14 cellular contexts compared by ENCODE assay signal in the genomic region with DNA sequence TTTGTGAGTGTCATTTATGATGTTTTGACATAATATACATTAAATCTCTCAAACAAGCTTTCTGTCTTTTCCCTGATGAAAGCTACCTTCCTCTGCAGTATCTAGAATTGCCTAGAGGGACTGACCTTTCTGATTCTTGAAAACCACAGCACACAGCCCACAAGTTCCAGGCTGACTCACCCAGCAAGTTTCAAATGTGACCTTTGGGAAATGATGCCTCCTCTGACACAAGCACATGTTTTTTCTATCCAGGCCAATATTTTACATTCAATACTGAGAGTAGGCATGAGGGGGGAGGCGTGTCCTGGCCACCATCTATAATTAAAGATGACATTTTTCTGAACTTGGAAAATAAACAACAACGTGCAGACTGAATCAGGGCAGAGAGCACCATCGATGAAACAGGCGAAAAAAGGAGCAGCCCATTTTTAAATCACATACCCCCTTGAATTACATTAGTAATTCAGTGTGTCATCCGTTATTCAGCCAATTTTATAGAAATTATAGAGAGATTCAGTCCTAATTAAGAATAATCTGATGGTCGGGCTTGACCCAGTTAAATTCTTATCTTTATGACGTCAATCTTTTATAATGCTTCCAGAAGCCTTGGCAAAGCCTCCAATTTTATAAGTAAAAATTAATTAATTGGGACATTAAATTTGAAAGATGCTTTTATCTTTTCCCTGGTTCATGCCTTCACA.
A peak's percentile ranks its signal among the peaks of the same experiment; 100 is the strongest.
DNase-seq lines count a peak whose midpoint lies in the region; TF ChIP-seq lines count a peak whose summit lies in the region.
"Had no signal": no experiment of that assay in that cellular context is flagged by ENCODE, and none has a peak within 500 bp of the region (broad histone marks: within the 10 kb centered on the region; RNA-seq: fewer than 3 reads in every experiment).

No MANE protein-coding gene starts in this region.

- H3K27me3 Mint-ChIP-seq in activated T-helper 1 cell treated with anti-CD3 and anti-CD28 coated beads, Interleukin-12 subunit alpha, Interleukin-12 subunit beta, Interleukin-2, Interleukin-4 antibody, amounts not matched to agents 30 ng/mL and 10 ng/mL and 1 ng/mL, durations not matched to agents 14 hours and 24 hours and 36 hours (ENCODE audit: insufficient read depth): peaks cover 2% of the 10 kb centered on the region
- H3K27me3 Mint-ChIP-seq in chondrocyte (ENCODE audit: low read depth): no peaks in the 10 kb centered on the region
- H3K27me3 Mint-ChIP-seq: activated B cell treated with CpG ODN at 0.5 μM for 24 hours had no signal

- no peaks in the 10 kb centered on the region for H3K36me3 Mint-ChIP-seq in activated T-helper 1 cell treated with anti-CD3 and anti-CD28 coated beads, Interleukin-12 subunit alpha, Interleukin-12 subunit beta, Interleukin-2, Interleukin-4 antibody, amounts not matched to agents 30 ng/mL and 10 ng/mL and 1 ng/mL, durations not matched to agents 14 hours and 24 hours and 36 hours (ENCODE audit: low read depth)
- peaks cover 5% of the 10 kb centered on the region for H3K36me3 Mint-ChIP-seq in chondrocyte (ENCODE audit: low read depth)

- H3K9me3 Mint-ChIP-seq in activated T-helper 1 cell treated with anti-CD3 and anti-CD28 coated beads, Interleukin-12 subunit alpha, Interleukin-12 subunit beta, Interleukin-2, Interleukin-4 antibody, amounts not matched to agents 30 ng/mL and 10 ng/mL and 1 ng/mL, durations not matched to agents 14 hours and 24 hours and 36 hours: peaks cover 4% of the 10 kb centered on the region
- peaks cover 6% of the 10 kb centered on the region for H3K9me3 Mint-ChIP-seq in chondrocyte (ENCODE audit: low read depth)

- no peak for TF ChIP-seq EP300 in esophagus muscularis mucosa (IDR thresholded peaks at IDR 0.05)

- no peak for TF ChIP-seq POLR2A in esophagus muscularis mucosa (IDR thresholded peaks at IDR 0.05; ENCODE audit: low read depth)

- DNase-seq in HT1080 (ENCODE audit: low read depth) (peak; percentile 85), astrocyte of the hippocampus (ENCODE audit: low read depth, low spot score) (peak; percentile 60), kidney tubule cell (ENCODE audit: low spot score) (peak; percentile 57), esophagus muscularis mucosa (ENCODE audit: extremely low spot score) (no peak), NCI-H526 treated with DMSO at 0.1 percent for 48 hours (lab: John Stamatoyannopoulos, UW) (no peak), chondrocyte (ENCODE audit: low spot score) (no peak)
- DNase-seq in activated T-helper 1 cell treated with anti-CD3 and anti-CD28 coated beads, Interleukin-12 subunit alpha, Interleukin-12 subunit beta, Interleukin-2, Interleukin-4 antibody, amounts not matched to agents 30 ng/mL and 10 ng/mL and 1 ng/mL, durations not matched to agents 14 hours and 24 hours and 36 hours (ENCODE audit: low spot score): no peak
- DNase-seq: activated B cell treated with CpG ODN at 0.5 μM for 24 hours; activated gamma-delta T cell; Calu3; effector memory CD4-positive, alpha-beta T cell; left ventricle myocardium inferior; NCI-H1694 had no signal

- no peaks in the 10 kb centered on the region for H3K4me1 Mint-ChIP-seq in activated T-helper 1 cell treated with anti-CD3 and anti-CD28 coated beads, Interleukin-12 subunit alpha, Interleukin-12 subunit beta, Interleukin-2, Interleukin-4 antibody, amounts not matched to agents 30 ng/mL and 10 ng/mL and 1 ng/mL, durations not matched to agents 14 hours and 24 hours and 36 hours (ENCODE audit: low read depth)
- H3K4me1 Mint-ChIP-seq in chondrocyte (ENCODE audit: low read depth): peaks cover 21% of the 10 kb centered on the region
- H3K4me1 Mint-ChIP-seq: activated B cell treated with CpG ODN at 0.5 μM for 24 hours had no signal

- H3K27ac ChIP-seq in BLaER1 (no peak overlapping the region), esophagus muscularis mucosa (replicated peaks in 1 of 4) (no peak overlapping the region)
- H3K27ac ChIP-seq: left ventricle myocardium inferior had no signal

- H3K9me3 ChIP-seq in BLaER1 (peaks cover 5% of the 10 kb centered on the region; the same call in 1 of the 2 replicates), esophagus muscularis mucosa (no peaks in the 10 kb centered on the region)

- intact Hi-C loops in activated T-helper 1 cell treated with anti-CD3 and anti-CD28 coated beads, Interleukin-12 subunit alpha, Interleukin-12 subunit beta, Interleukin-2, Interleukin-4 antibody, amounts not matched to agents 30 ng/mL and 10 ng/mL and 1 ng/mL, durations not matched to agents 14 hours and 24 hours and 36 hours (cut with micrococcal nuclease): no loop called here
- intact Hi-C loops in esophagus muscularis mucosa (cut with DNase I): no loop called here

- no peaks in the 10 kb centered on the region for H4K20me1 ChIP-seq in BLaER1

- H3K4me3 ChIP-seq in BLaER1 (no peak overlapping the region), esophagus muscularis mucosa (no peak overlapping the region)
- H3K4me3 ChIP-seq: left ventricle myocardium inferior had no signal

- H3K4me3 Mint-ChIP-seq in activated T-helper 1 cell treated with anti-CD3 and anti-CD28 coated beads, Interleukin-12 subunit alpha, Interleukin-12 subunit beta, Interleukin-2, Interleukin-4 antibody, amounts not matched to agents 30 ng/mL and 10 ng/mL and 1 ng/mL, durations not matched to agents 14 hours and 24 hours and 36 hours: no peak overlapping the region
- H3K4me3 Mint-ChIP-seq in chondrocyte (ENCODE audit: unreplicated experiment): no peak overlapping the region
- H3K4me3 Mint-ChIP-seq: activated B cell treated with CpG ODN at 0.5 μM for 24 hours had no signal

- TF ChIP-seq CTCF in esophagus muscularis mucosa (IDR thresholded peaks at IDR 0.05) (no peak), chondrocyte (IDR thresholded peaks at IDR 0.05) (no peak)

- no peak overlapping the region for H3K27ac Mint-ChIP-seq in activated T-helper 1 cell treated with anti-CD3 and anti-CD28 coated beads, Interleukin-12 subunit alpha, Interleukin-12 subunit beta, Interleukin-2, Interleukin-4 antibody, amounts not matched to agents 30 ng/mL and 10 ng/mL and 1 ng/mL, durations not matched to agents 14 hours and 24 hours and 36 hours
- no peak overlapping the region for H3K27ac Mint-ChIP-seq in chondrocyte (ENCODE audit: unreplicated experiment)
- H3K27ac Mint-ChIP-seq: activated B cell treated with CpG ODN at 0.5 μM for 24 hours had no signal

- peaks cover 5% of the 10 kb centered on the region; the same call in 1 of the 2 replicates for H3K4me1 ChIP-seq in BLaER1
- H3K4me1 ChIP-seq in esophagus muscularis mucosa: no peaks in the 10 kb centered on the region
- H3K4me1 ChIP-seq: left ventricle myocardium inferior had no signal

- no peaks in the 10 kb centered on the region for H3K36me3 ChIP-seq in BLaER1
- no peaks in the 10 kb centered on the region for H3K36me3 ChIP-seq in esophagus muscularis mucosa
- H3K36me3 ChIP-seq: left ventricle myocardium inferior had no signal

- H3K27me3 ChIP-seq in BLaER1 (no peaks in the 10 kb centered on the region), esophagus muscularis mucosa (no peaks in the 10 kb centered on the region)

- 67% methylated on average over 7 of the region's 7 CpGs for WGBS in esophagus muscularis mucosa

- H3K4me2 ChIP-seq in BLaER1: peak overlapping the region; percentile 9; the same call in 1 of the 2 replicates

- no peak overlapping the region for H3K9ac ChIP-seq in BLaER1

Comparison
In these comparisons a context has a peak if more than half of its experiments do, and no peak if none do; other contexts are left out.
1. DNase-seq: peak in HT1080 (single experiment), astrocyte of the hippocampus (single experiment) and kidney tubule cell (single experiment); none in activated T-helper 1 cell treated with anti-CD3 and anti-CD28 coated beads, Interleukin-12 subunit alpha, Interleukin-12 subunit beta, Interleukin-2, Interleukin-4 antibody, amounts not matched to agents 30 ng/mL and 10 ng/mL and 1 ng/mL, durations not matched to agents 14 hours and 24 hours and 36 hours (single experiment), esophagus muscularis mucosa (single experiment), NCI-H526 treated with DMSO at 0.1 percent for 48 hours (single experiment) and chondrocyte (single experiment).